10 cellular contexts compared by ENCODE assay signal in genomic region chr5:119417891-119418781, GRCh38. TPM values are rescaled to one million over a fixed set of nuclear protein-coding genes. Genes with fewer than 3 reads are reported as not detected.
DNase-seq lines count a peak whose midpoint lies in the region; ATAC-seq and TF ChIP-seq lines count a peak whose summit lies in the region.
"Had no signal": no experiment of that assay in that cellular context is flagged by ENCODE, and none has a peak within 500 bp of the region (broad histone marks: within the 10 kb centered on the region; RNA-seq: fewer than 3 reads in every experiment).

No MANE protein-coding gene starts in this region.

- H4K20me1 ChIP-seq in PC-3 (ENCODE audit: low read length), result no peaks in the 10 kb centered on the region
- no peaks in the 10 kb centered on the region for H4K20me1 ChIP-seq in fibroblast of lung (ENCODE audit: control insufficient read depth, extremely low read depth, insufficient read depth, low read length)

- no peak overlapping the region for H3K27ac Mint-ChIP-seq in activated naive CD4-positive, alpha-beta T cell treated with anti-CD3 and anti-CD28 coated beads, Interleukin-2, amount 10 ng/mL, durations not matched to agents 7 days and 5 days

- H3K4me1 ChIP-seq in PC-3 (ENCODE audit: insufficient read depth, low read length) (peaks cover 27% of the 10 kb centered on the region), fibroblast of lung (ENCODE audit: control insufficient read depth, extremely low read depth, insufficient read depth, low read length) (no peaks in the 10 kb centered on the region), upper lobe of left lung (peaks cover 5 to 35% (median 10%) of the 10 kb centered on the region in 4 donors)

- POLR2A ChIA-PET in PC-3 (lab: Charles Lee; ENCODE audit: unreplicated experiment), result no interaction called here

- no TSS peak for BruUV-seq in PC-3 (replicated peaks; lab: Mats Ljungman, UMichigan)

- H3K4me3 ChIP-seq in PC-3 (ENCODE audit: low read length) (no peak overlapping the region), fibroblast of lung (replicated peaks in 1 of 4; ENCODE audit: control extremely low read depth in 1 of 4, insufficient read depth in 1 of 4, low read depth in 3 of 4, low read length in 4 of 4) (no peak overlapping the region), upper lobe of left lung (no peak overlapping the region)

- H3K4me2 ChIP-seq in PC-3 (ENCODE audit: low read length) (peak overlapping the region; percentile 39; the same call in 1 of the 2 replicates), fibroblast of lung (ENCODE audit: extremely low read depth, insufficient read depth, low read length) (no peak overlapping the region)
- H3K4me2 ChIP-seq: KMS-11 had no signal

- H3K9me3 ChIP-seq in PC-3 (ENCODE audit: low read length) (no peaks in the 10 kb centered on the region), fibroblast of lung (ENCODE audit: control insufficient read depth, insufficient read depth, low read depth, low read length) (no peaks in the 10 kb centered on the region), upper lobe of left lung (no peaks in the 10 kb centered on the region)

- ATAC-seq in left cardiac atrium (peak; percentile 53 to 83), Right ventricle myocardium inferior (no peak), PC-3 (peak; percentile 18; the same call in 1 of the 2 replicates), upper lobe of left lung (ENCODE audit: low FRiP score in 2 of 2) (peak in 1 of 2 donors; percentile 69), GM21423 (IDR thresholded peaks at IDR 0.05; ENCODE audit: unreplicated experiment) (no peak)

- H3K79me2 ChIP-seq in PC-3 (ENCODE audit: low read length) (no peaks in the 10 kb centered on the region), fibroblast of lung (ENCODE audit: control insufficient read depth, insufficient read depth, low read length) (no peaks in the 10 kb centered on the region)

- peaks cover 4% of the 10 kb centered on the region for H3K27me3 Mint-ChIP-seq in activated naive CD4-positive, alpha-beta T cell treated with anti-CD3 and anti-CD28 coated beads, Interleukin-2, amount 10 ng/mL, durations not matched to agents 7 days and 5 days

- WGBS in upper lobe of left lung, 2 donors, result 37 to 47% methylated on average over 7 of the region's 7 CpGs

- H3K36me3 ChIP-seq in PC-3 (ENCODE audit: low read depth, low read length) (no peaks in the 10 kb centered on the region), fibroblast of lung (ENCODE audit: control insufficient read depth, insufficient read depth, low read length) (no peaks in the 10 kb centered on the region), upper lobe of left lung (no peaks in the 10 kb centered on the region)

- H3K27ac ChIP-seq in PC-3 (ENCODE audit: low read length), result no peak overlapping the region
- H3K27ac ChIP-seq in fibroblast of lung (ENCODE audit: insufficient read depth, low read length), result no peak overlapping the region
- H3K27ac ChIP-seq in upper lobe of left lung, result peak overlapping the region in 3 of 4 donors; percentile 39 to 57 (median 46)
- H3K27ac ChIP-seq: KMS-11 had no signal

- no peaks in the 10 kb centered on the region for H3K9me2 ChIP-seq in PC-3 (replicated peaks; ENCODE audit: low read length)

- peaks cover 15% of the 10 kb centered on the region for H3K4me1 Mint-ChIP-seq in activated naive CD4-positive, alpha-beta T cell treated with anti-CD3 and anti-CD28 coated beads, Interleukin-2, amount 10 ng/mL, durations not matched to agents 7 days and 5 days

- H3K27me3 ChIP-seq in PC-3 (ENCODE audit: low read length), result no peaks in the 10 kb centered on the region
- no peaks in the 10 kb centered on the region for H3K27me3 ChIP-seq in fibroblast of lung (ENCODE audit: control insufficient read depth, insufficient read depth, low read length)
- H3K27me3 ChIP-seq in upper lobe of left lung, result no peaks in the 10 kb centered on the region

- peak in 1 of 4 donors; percentile 31 for TF ChIP-seq EP300 in upper lobe of left lung (IDR thresholded peaks at IDR 0.05)

- CTCF ChIA-PET in PC-3 (lab: Charles Lee), result no interaction called here
- CTCF ChIA-PET in activated naive CD4-positive, alpha-beta T cell treated with anti-CD3 and anti-CD28 coated beads, Interleukin-2, amount 10 ng/mL, durations not matched to agents 7 days and 5 days (lab: Charles Lee), result interaction anchor here (0.7 to 1.3 kb wide), 3 partner anchors 16 to 440 kb away, joined by 3 to 6 read pairs (median 4); partner anchors contain the start of gene DTWD2

- DNase-seq in left cardiac atrium, result no peak
- no peak for DNase-seq in Right ventricle myocardium inferior (ENCODE audit: missing footprints)
- DNase-seq in PC-3, result peak; percentile 15
- peak; percentile 73 to 92 for DNase-seq in fibroblast of lung (ENCODE audit: low read depth in 2 of 2)
- DNase-seq in upper lobe of left lung, result no peak
- no peak for DNase-seq in stimulated activated CD4-positive, alpha-beta T cell treated with anti-CD3 and anti-CD28 coated beads, Interleukin-4, amount 100 ng/mL, for 1 hour
- no peak for DNase-seq in activated naive CD4-positive, alpha-beta T cell treated with anti-CD3 and anti-CD28 coated beads, Interleukin-2, amount 10 ng/mL, durations not matched to agents 7 days and 5 days
- DNase-seq: stimulated activated CD4-positive, alpha-beta T cell treated with anti-CD3 and anti-CD28 coated beads, Interleukin-4, amount 100 ng/mL, for 4 hours had no signal

- no peak overlapping the region for H2AFZ ChIP-seq in PC-3 (ENCODE audit: low read length)
- no peak overlapping the region for H2AFZ ChIP-seq in fibroblast of lung (ENCODE audit: low read length)

- no peak overlapping the region for H3K4me3 Mint-ChIP-seq in activated naive CD4-positive, alpha-beta T cell treated with anti-CD3 and anti-CD28 coated beads, Interleukin-2, amount 10 ng/mL, durations not matched to agents 7 days and 5 days

- intact Hi-C loops in left cardiac atrium (cut with DNase I) (loop anchor here in 1 of 2 donors (10.0 kb wide), 1 partner anchor 153 kb away; no protein-coding TSS in a partner anchor), Right ventricle myocardium inferior (cut with DNase I) (no loop called here), PC-3 (cut with micrococcal nuclease) (no loop called here)

- H3K9ac ChIP-seq in PC-3 (ENCODE audit: low read length), result no peak overlapping the region
- H3K9ac ChIP-seq in fibroblast of lung (ENCODE audit: insufficient read depth, low read length), result no peak overlapping the region
- H3K9ac ChIP-seq: KMS-11 had no signal

- no peaks in the 10 kb centered on the region for H3F3A ChIP-seq in PC-3 (ENCODE audit: low read length, unreplicated experiment)

- no peak for TF ChIP-seq CTCF in PC-3 (conservative IDR thresholded peaks at IDR 0.05; ENCODE audit: low read depth, low read length)
- no peak for TF ChIP-seq CTCF in fibroblast of lung (conservative IDR thresholded peaks at IDR 0.05 in 1 of 2, IDR thresholded peaks at IDR 0.05 in 1 of 2; ENCODE audit: low read depth in 1 of 2, low read length in 2 of 2)
- TF ChIP-seq CTCF in upper lobe of left lung (IDR thresholded peaks at IDR 0.05), result no peak

- H3K9me3 Mint-ChIP-seq in activated naive CD4-positive, alpha-beta T cell treated with anti-CD3 and anti-CD28 coated beads, Interleukin-2, amount 10 ng/mL, durations not matched to agents 7 days and 5 days, result no peaks in the 10 kb centered on the region

- no peak for TF ChIP-seq POLR2A in upper lobe of left lung (IDR thresholded peaks at IDR 0.05)

- H3K36me3 Mint-ChIP-seq in activated naive CD4-positive, alpha-beta T cell treated with anti-CD3 and anti-CD28 coated beads, Interleukin-2, amount 10 ng/mL, durations not matched to agents 7 days and 5 days, result no peaks in the 10 kb centered on the region

RNA-seq across cellular contexts. Expression of gene HSD17B4, which starts 34.2 kb away (rescaled TPM):
- total RNA-seq in left cardiac atrium, result 100 to 1,000 TPM; 199 to 213 TPM
- total RNA-seq in Right ventricle myocardium inferior, result 297 TPM
- total RNA-seq in PC-3 (2014; rRNA removed), result 101 and 165 TPM in 2 replicates
- 201 and 340 TPM in 2 replicates for total RNA-seq in fibroblast of lung
- 162 and 187 TPM in 2 replicates for polyA plus RNA-seq in fibroblast of lung
- 107 and 113 TPM in 2 replicates for polyA plus RNA-seq in fibroblast of lung (2012)
- polyA minus RNA-seq in fibroblast of lung (ENCODE audit: low replicate concordance), result 23.8 and 124 TPM in 2 replicates
- 100 to 1,000 TPM; 240 to 430 (median 355) TPM for total RNA-seq in upper lobe of left lung

Comparison
In these comparisons a context has a peak if more than half of its experiments do, and no peak if none do; other contexts are left out.
1. ATAC-seq: peak in left cardiac atrium (2 of 2) and PC-3 (single experiment); none in Right ventricle myocardium inferior (single experiment) and GM21423 (single experiment).
2. DNase-seq: peak in PC-3 (single experiment) and fibroblast of lung (2 of 2); none in left cardiac atrium (single experiment), Right ventricle myocardium inferior (single experiment), upper lobe of left lung (0 of 2), stimulated activated CD4-positive, alpha-beta T cell treated with anti-CD3 and anti-CD28 coated beads, Interleukin-4, amount 100 ng/mL, for 1 hour (single experiment) and activated naive CD4-positive, alpha-beta T cell treated with anti-CD3 and anti-CD28 coated beads, Interleukin-2, amount 10 ng/mL, durations not matched to agents 7 days and 5 days (single experiment).
3. H3K27ac ChIP-seq: peak in upper lobe of left lung (3 of 4); none in PC-3 (single experiment) and fibroblast of lung (single experiment).